17 cellular contexts compared by ENCODE assay signal in genomic region chr2:237130562-237131421, GRCh38. TPM values are rescaled to one million over a fixed set of nuclear protein-coding genes. Genes with fewer than 3 reads are reported as not detected.
DNase-seq lines count a peak whose midpoint lies in the region; ATAC-seq, FAIRE-seq and TF ChIP-seq lines count a peak whose summit lies in the region.
"Had no signal": no experiment of that assay in that cellular context is flagged by ENCODE, and none has a peak within 500 bp of the region (broad histone marks: within the 10 kb centered on the region; RNA-seq: fewer than 3 reads in every experiment).

No MANE protein-coding gene starts in this region.

- no peaks in the 10 kb centered on the region for H3K36me3 Mint-ChIP-seq in astrocyte (ENCODE audit: low read depth, unreplicated experiment)
- H3K36me3 Mint-ChIP-seq: CD4-positive, CD25-positive, alpha-beta regulatory T cell; IgD-negative memory B cell had no signal

- TF ChIP-seq EP300 in HepG2 (IDR thresholded peaks at IDR 0.05; ENCODE audit: low read depth in 2 of 2, low read length in 2 of 2) (no peak), HepG2 (CRISPR knock-in tag; IDR thresholded peaks at IDR 0.05; ENCODE audit: borderline replicate concordance) (no peak)

- no peaks in the 10 kb centered on the region for H3K27me3 ChIP-seq in HepG2 (ENCODE audit: control insufficient read depth in 1 of 2, insufficient read depth in 2 of 2, low read length in 2 of 2)
- no peaks in the 10 kb centered on the region for H3K27me3 ChIP-seq in right lobe of liver
- no peaks in the 10 kb centered on the region for H3K27me3 ChIP-seq in astrocyte (ENCODE audit: insufficient read depth, low read length)
- no peaks in the 10 kb centered on the region for H3K27me3 ChIP-seq in trophoblast cell (ENCODE audit: insufficient read depth, low read length)
- H3K27me3 ChIP-seq: BLaER1 treated with 17β-estradiol and CSF1 and Interleukin-3, amounts not matched to agents 10 nM and 100 nM had no signal

- no peaks in the 10 kb centered on the region for H3K9me3 Mint-ChIP-seq in astrocyte (ENCODE audit: unreplicated experiment)
- H3K9me3 Mint-ChIP-seq: CD4-positive, CD25-positive, alpha-beta regulatory T cell; IgD-negative memory B cell had no signal

- H2AK5ac ChIP-seq in trophoblast cell (ENCODE audit: low read length): no peak overlapping the region

- TF ChIP-seq POLR2A in HepG2 (IDR thresholded peaks at IDR 0.05; ENCODE audit: insufficient read depth in 1 of 2, low read depth in 2 of 2, low read length in 2 of 2): no peak
- no peak for TF ChIP-seq POLR2A in right lobe of liver (IDR thresholded peaks at IDR 0.05)

- no peak for TF ChIP-seq RAD21 in HepG2 (CRISPR knock-in tag; IDR thresholded peaks at IDR 0.05)

- no peak overlapping the region for H3K27ac ChIP-seq in HepG2 (ENCODE audit: extremely low read length, insufficient read depth, low read length)
- H3K27ac ChIP-seq in right lobe of liver: no peak overlapping the region
- H3K27ac ChIP-seq in astrocyte (ENCODE audit: low read depth, low read length): no peak overlapping the region
- H3K27ac ChIP-seq in trophoblast cell (ENCODE audit: low read depth, low read length): no peak overlapping the region
- H3K27ac ChIP-seq: BLaER1 treated with 17β-estradiol and CSF1 and Interleukin-3, amounts not matched to agents 10 nM and 100 nM; HL-60 had no signal

- TF ChIP-seq CTCF in HepG2 (CRISPR knock-in tag; IDR thresholded peaks at IDR 0.05) (no peak), right lobe of liver (IDR thresholded peaks at IDR 0.05) (no peak), astrocyte (IDR thresholded peaks at IDR 0.05; ENCODE audit: insufficient read depth, low read depth, low read length) (no peak)

- CTCF ChIA-PET in HepG2 (lab: Yijun Ruan, JAX; ENCODE audit: low intra/inter-chr PET ratio, low total read pairs): no interaction called here

- H4K8ac ChIP-seq in trophoblast cell (ENCODE audit: low read depth, low read length): no peak overlapping the region

- H3K27me3 Mint-ChIP-seq in astrocyte (ENCODE audit: low read depth, unreplicated experiment): no peaks in the 10 kb centered on the region
- H3K27me3 Mint-ChIP-seq: CD4-positive, CD25-positive, alpha-beta regulatory T cell; IgD-negative memory B cell had no signal

- H3K4me3 ChIP-seq in HepG2 (replicated peaks in 1 of 3; ENCODE audit: insufficient read depth in 1 of 3, low read depth in 2 of 3, low read length in 3 of 3) (no peak overlapping the region), right lobe of liver (no peak overlapping the region), astrocyte (ENCODE audit: insufficient read depth, low read depth, low read length) (no peak overlapping the region), trophoblast cell (ENCODE audit: low read depth, low read length) (peak overlapping the region; percentile 13)
- H3K4me3 ChIP-seq: BLaER1 treated with 17β-estradiol and CSF1 and Interleukin-3, amounts not matched to agents 10 nM and 100 nM had no signal

- H3K9ac ChIP-seq in HepG2 (ENCODE audit: insufficient read depth, low read depth, low read length) (no peak overlapping the region), astrocyte (ENCODE audit: low read length) (no peak overlapping the region), trophoblast cell (ENCODE audit: low read length) (no peak overlapping the region)
- H3K9ac ChIP-seq: BLaER1 treated with 17β-estradiol and CSF1 and Interleukin-3, amounts not matched to agents 10 nM and 100 nM had no signal

- no peak for DNase-seq in HepG2 (ENCODE audit: low spot score)
- no peak for DNase-seq in right lobe of liver
- DNase-seq in astrocyte (ENCODE audit: low read depth): no peak
- no peak for DNase-seq in trophoblast cell
- DNase-seq in hippocampal formation (lab: John Stamatoyannopoulos, UW): no peak
- DNase-seq in SKM-1 (lab: John Stamatoyannopoulos, UW; ENCODE audit: unreplicated experiment): no peak
- DNase-seq in left cardiac atrium: no peak
- DNase-seq: 8988T; ACHN; CD4-positive, CD25-positive, alpha-beta regulatory T cell; DMS53; GF-D8; HCEC 1CT; KG1 had no signal

- no peak overlapping the region for H3K27ac Mint-ChIP-seq in astrocyte (ENCODE audit: unreplicated experiment)
- H3K27ac Mint-ChIP-seq: CD4-positive, CD25-positive, alpha-beta regulatory T cell; IgD-negative memory B cell had no signal

- H3K18ac ChIP-seq in trophoblast cell (ENCODE audit: low read length): no peak overlapping the region

- peaks cover 15% of the 10 kb centered on the region for H3K4me1 ChIP-seq in HepG2 (ENCODE audit: insufficient read depth, low read length)
- no peaks in the 10 kb centered on the region for H3K4me1 ChIP-seq in right lobe of liver
- H3K4me1 ChIP-seq in astrocyte (ENCODE audit: insufficient read depth, low read length): peaks cover 13% of the 10 kb centered on the region
- peaks cover 4 to 5% of the 10 kb centered on the region in 2 experiments for H3K4me1 ChIP-seq in trophoblast cell (ENCODE audit: control insufficient read depth in 1 of 2, insufficient read depth in 2 of 2, low read length in 2 of 2)

- H4K91ac ChIP-seq in trophoblast cell (ENCODE audit: low read depth, low read length): no peak overlapping the region

- intact Hi-C loops in HepG2 (cut with micrococcal nuclease; ENCODE audit: unreplicated experiment) (no loop called here), right lobe of liver (cut with DNase I) (no loop called here), left cardiac atrium (cut with DNase I) (no loop called here)

- FAIRE-seq in HepG2 (lab: Jason Lieb, UNC) (no peak), astrocyte (lab: Jason Lieb, UNC) (peak; percentile 32)

- H3K4me3 Mint-ChIP-seq in astrocyte (ENCODE audit: unreplicated experiment): no peak overlapping the region
- H3K4me3 Mint-ChIP-seq: CD4-positive, CD25-positive, alpha-beta regulatory T cell; IgD-negative memory B cell had no signal

- no peak overlapping the region for H3K4me2 ChIP-seq in HepG2 (ENCODE audit: low read depth, low read length)
- no peak overlapping the region for H3K4me2 ChIP-seq in astrocyte (ENCODE audit: low read length)
- no peak overlapping the region for H3K4me2 ChIP-seq in trophoblast cell (ENCODE audit: low read length)
- H3K4me2 ChIP-seq: BLaER1 treated with 17β-estradiol and CSF1 and Interleukin-3, amounts not matched to agents 10 nM and 100 nM had no signal

- H2BK12ac ChIP-seq in trophoblast cell (ENCODE audit: low read length): no peak overlapping the region

- in situ Hi-C loops in HepG2 (cut with HindIII; ENCODE audit: extremely low pct_ligation_motif_present, low pct_unique_long_range_greater_than_20kb): no loop called here

- no peaks in the 10 kb centered on the region for H3K79me2 ChIP-seq in HepG2 (ENCODE audit: insufficient read depth, low read length)
- no peaks in the 10 kb centered on the region for H3K79me2 ChIP-seq in astrocyte (ENCODE audit: insufficient read depth, low read length)
- no peaks in the 10 kb centered on the region for H3K79me2 ChIP-seq in trophoblast cell (ENCODE audit: control insufficient read depth, insufficient read depth, low read length, poor library complexity)

- ATAC-seq in HepG2: no peak
- no peak for ATAC-seq in right lobe of liver
- no peak for ATAC-seq in left cardiac atrium

- no peak overlapping the region for H2AFZ ChIP-seq in HepG2 (ENCODE audit: low read length)
- H2AFZ ChIP-seq in astrocyte (ENCODE audit: low read depth, low read length): no peak overlapping the region
- H2AFZ ChIP-seq in trophoblast cell (ENCODE audit: insufficient read depth, low read length, poor library complexity): no peak overlapping the region

- peaks cover 21% of the 10 kb centered on the region; the same call in 1 of the 2 replicates for H3K9me3 ChIP-seq in HepG2 (ENCODE audit: low read length)
- H3K9me3 ChIP-seq in right lobe of liver: no peaks in the 10 kb centered on the region
- H3K9me3 ChIP-seq in astrocyte (ENCODE audit: insufficient read depth, low read depth, low read length): peaks cover 10% of the 10 kb centered on the region
- peaks cover 22% of the 10 kb centered on the region for H3K9me3 ChIP-seq in trophoblast cell (ENCODE audit: insufficient read depth, low read depth, low read length)

- POLR2A ChIA-PET in HepG2 (lab: Yijun Ruan, JAX): no interaction called here

- no peak overlapping the region for H4K12ac ChIP-seq in trophoblast cell (ENCODE audit: low read depth, low read length)

- no TSS peak for BruUV-seq in HepG2 (replicated peaks; lab: Mats Ljungman, UMichigan)

- no peak overlapping the region for H2BK5ac ChIP-seq in trophoblast cell (ENCODE audit: low read depth, low read length, poor library complexity)

- peaks cover 1% of the 10 kb centered on the region for H3K79me1 ChIP-seq in trophoblast cell (ENCODE audit: low read length)

- no peaks in the 10 kb centered on the region for H3K36me3 ChIP-seq in HepG2 (replicated peaks in 1 of 2; ENCODE audit: control insufficient read depth in 1 of 2, insufficient read depth in 2 of 2, low read length in 2 of 2)
- no peaks in the 10 kb centered on the region for H3K36me3 ChIP-seq in right lobe of liver
- H3K36me3 ChIP-seq in astrocyte (ENCODE audit: insufficient read depth, low read length): no peaks in the 10 kb centered on the region
- no peaks in the 10 kb centered on the region for H3K36me3 ChIP-seq in trophoblast cell (ENCODE audit: control insufficient read depth in 1 of 2, insufficient read depth in 2 of 2, low read length in 2 of 2)
- H3K36me3 ChIP-seq: BLaER1 treated with 17β-estradiol and CSF1 and Interleukin-3, amounts not matched to agents 10 nM and 100 nM had no signal

- H4K20me1 ChIP-seq in HepG2 (ENCODE audit: insufficient read depth, low read length): no peaks in the 10 kb centered on the region
- H4K20me1 ChIP-seq in astrocyte (ENCODE audit: insufficient read depth, low read length): no peaks in the 10 kb centered on the region
- H4K20me1 ChIP-seq: BLaER1 treated with 17β-estradiol and CSF1 and Interleukin-3, amounts not matched to agents 10 nM and 100 nM had no signal

- H2BK120ac ChIP-seq in trophoblast cell (ENCODE audit: insufficient read depth, low read length, poor library complexity): no peak overlapping the region

- WGBS in HepG2 (ENCODE audit: low lambda C conversion rate): 38% methylated on average over 8 of the region's 8 CpGs
- 72% methylated on average over 8 of the region's 8 CpGs for WGBS in right lobe of liver (ENCODE audit: insufficient coverage, low coverage, low lambda C conversion rate, missing lambda C conversion rate)
- WGBS in trophoblast cell (ENCODE audit: extremely low coverage, insufficient coverage, insufficient read length): no CpG with 5 or more reads among the region's 8 CpGs

- peaks cover 6% of the 10 kb centered on the region for H3K4me1 Mint-ChIP-seq in astrocyte (ENCODE audit: low read depth, unreplicated experiment)
- H3K4me1 Mint-ChIP-seq: CD4-positive, CD25-positive, alpha-beta regulatory T cell; IgD-negative memory B cell had no signal

- no peak overlapping the region for H3K14ac ChIP-seq in trophoblast cell (ENCODE audit: low read length)

- H3K23ac ChIP-seq in trophoblast cell (ENCODE audit: low read length): peak overlapping the region; percentile 13

- no peak overlapping the region for H3K4ac ChIP-seq in trophoblast cell (ENCODE audit: low read depth, low read length)

RNA-seq across cellular contexts. Expression of gene COPS8, which starts 45.1 kb away (rescaled TPM):
- total RNA-seq in HepG2 (2016; rRNA removed; fragmentation: Illumina TruSeq; extraction: Trizol): 96.6 and 154 TPM in 2 replicates
- total RNA-seq in HepG2 (2016; cell fraction: cytosol; rRNA removed; fragmentation: Illumina TruSeq; extraction: Trizol; ENCODE audit: low read depth): 20.8 and 24.2 TPM in 2 replicates
- total RNA-seq in HepG2 (2016; cell fraction: insoluble cytoplasmic fraction; rRNA removed; fragmentation: Illumina TruSeq; extraction: Trizol): 99.8 and 164 TPM in 2 replicates
- 48.0 and 50.2 TPM in 2 replicates for total RNA-seq in HepG2 (2016; cell fraction: membrane; rRNA removed; fragmentation: Illumina TruSeq; extraction: Trizol)
- 55.6 and 64.2 TPM in 2 replicates for total RNA-seq in HepG2 (2016; cell fraction: nucleus; rRNA removed; fragmentation: Illumina TruSeq; extraction: Trizol)
- polyA plus RNA-seq in HepG2 (2011; rRNA removed): 64.8 and 86.3 TPM in 2 replicates
- 40.8 and 66.4 TPM in 2 replicates for polyA plus RNA-seq in HepG2 (2011; cell fraction: cytosol; rRNA removed)
- 26.2 and 33.6 TPM in 2 replicates for polyA plus RNA-seq in HepG2 (2011; cell fraction: nucleus; rRNA removed)
- polyA plus RNA-seq in HepG2 (2012): 31.5 and 57.8 TPM in 2 replicates
- polyA plus RNA-seq in HepG2 (2016; cell fraction: cytosol; fragmentation: Illumina TruSeq; extraction: Trizol; ENCODE audit: low read depth): 26.2 and 26.4 TPM in 2 replicates
- 193 and 198 TPM in 2 replicates for polyA plus RNA-seq in HepG2 (2016; cell fraction: insoluble cytoplasmic fraction; fragmentation: Illumina TruSeq; extraction: Trizol; ENCODE audit: low read depth)
- 44.7 and 48.2 TPM in 2 replicates for polyA plus RNA-seq in HepG2 (2016; cell fraction: membrane; fragmentation: Illumina TruSeq; extraction: Trizol; ENCODE audit: low read depth)
- polyA plus RNA-seq in HepG2 (2016; cell fraction: nucleus; fragmentation: Illumina TruSeq; extraction: Trizol; ENCODE audit: insufficient read depth, low read depth): 75.7 and 79.5 TPM in 2 replicates
- polyA minus RNA-seq in HepG2 (2011; rRNA and poly(A)+ RNA removed; ENCODE audit: low replicate concordance): 12.8 and 16.1 TPM in 2 replicates
- polyA minus RNA-seq in HepG2 (2011; cell fraction: cytosol; rRNA and poly(A)+ RNA removed): 35.9 and 41.2 TPM in 2 replicates
- 60.4 and 62.8 TPM in 2 replicates for polyA minus RNA-seq in HepG2 (2011; cell fraction: nucleus; rRNA and poly(A)+ RNA removed)
- 10 to 100 TPM; 14.3 to 51.5 (median 18.0) TPM for total RNA-seq in right lobe of liver
- 76.1 and 88.3 TPM in 2 replicates for total RNA-seq in astrocyte
- polyA plus RNA-seq in trophoblast cell (2013): 29.9 and 33.6 TPM in 2 replicates
- total RNA-seq in left cardiac atrium: 10 to 100 TPM; 66.4 to 77.3 TPM
